ENCODE assay signal across 1 cellular context in the genomic region with DNA sequence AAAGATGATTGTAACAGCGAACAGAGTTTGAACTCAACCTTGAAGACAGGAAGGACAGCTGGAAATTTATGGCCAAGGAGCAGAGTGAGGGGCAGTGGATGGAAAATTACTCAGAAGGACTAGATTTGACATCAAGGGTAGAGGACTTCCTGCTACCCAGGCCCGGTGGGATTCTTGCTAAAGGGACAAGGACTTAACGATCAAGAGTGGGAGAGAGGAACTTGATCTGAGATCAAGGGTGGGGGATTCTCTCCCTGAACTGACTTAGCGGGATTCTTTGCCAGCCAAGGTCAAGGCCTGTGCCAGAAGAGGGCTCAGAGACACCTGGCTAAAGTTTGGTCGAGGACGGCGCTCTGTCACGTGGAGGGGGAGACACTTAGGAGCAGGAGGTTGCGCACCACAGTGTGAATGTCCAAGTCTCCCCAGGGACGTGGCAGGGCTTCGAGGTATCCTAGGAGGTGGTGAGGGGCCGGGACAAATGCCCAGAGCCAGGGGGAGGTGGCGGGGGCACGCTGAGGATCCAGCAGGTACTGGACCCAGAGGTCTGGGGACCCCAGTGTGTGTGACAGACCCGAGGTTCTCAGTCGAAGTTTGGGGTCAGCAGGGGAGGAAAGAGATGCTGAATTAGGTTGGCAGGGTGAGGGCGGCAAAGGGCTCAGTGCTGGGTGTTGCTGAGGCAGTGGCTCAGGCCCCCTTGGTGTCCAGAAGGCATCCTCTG.
TF ChIP-seq lines count a peak whose summit lies in the region.

No MANE protein-coding gene starts in this region.

TF ChIP-seq in WTC11, 78 proteins besides CTCF, POLR2A, EP300 and RAD21 (continued from another document):
- TF ChIP-seq, protein P1, sequence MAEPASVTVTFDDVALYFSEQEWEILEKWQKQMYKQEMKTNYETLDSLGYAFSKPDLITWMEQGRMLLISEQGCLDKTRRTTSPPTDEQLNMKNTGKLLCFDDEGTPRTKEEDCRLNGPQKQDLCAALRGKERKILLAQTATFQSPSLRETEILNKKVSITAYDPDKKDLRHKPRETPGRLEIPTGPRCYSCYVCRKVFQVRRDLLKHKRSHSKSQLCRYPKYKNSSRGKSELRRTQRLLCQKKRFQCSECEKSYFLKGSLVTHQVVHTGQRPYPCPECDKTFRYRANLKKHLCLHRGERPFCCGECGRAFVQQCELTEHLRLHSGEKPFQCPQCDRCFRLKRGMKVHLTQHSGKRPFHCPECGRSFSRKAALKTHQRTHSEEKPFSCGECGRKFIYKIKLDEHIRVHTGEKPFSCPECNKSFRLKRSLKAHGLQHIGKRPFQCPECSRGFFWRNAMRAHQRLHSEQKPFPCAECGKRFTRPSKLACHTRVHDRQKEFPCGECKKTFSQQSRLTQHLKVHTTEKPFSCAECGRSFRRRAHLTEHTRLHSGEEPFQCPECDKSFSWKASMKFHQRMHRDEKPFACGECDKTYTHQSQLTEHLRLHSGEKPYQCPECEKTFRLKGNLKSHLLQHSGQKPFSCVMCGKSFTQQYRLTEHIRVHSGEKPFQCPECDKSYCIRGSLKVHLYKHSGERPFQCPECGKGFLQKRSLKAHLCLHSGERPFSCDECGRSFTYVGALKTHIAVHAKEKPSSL (CRISPR knock-in tag; conservative IDR thresholded peaks at IDR 0.05), result no peak
